Comparison of ENCODE assay signal across 24 cellular contexts in genomic region chr7:106867641-106868351, GRCh38. TPM values are rescaled to one million over a fixed set of nuclear protein-coding genes. Genes with fewer than 3 reads are reported as not detected.
A peak's percentile ranks its signal among the peaks of the same experiment; 100 is the strongest.
DNase-seq lines count a peak whose midpoint lies in the region; ATAC-seq and TF ChIP-seq lines count a peak whose summit lies in the region.
"Had no signal": no experiment of that assay in that cellular context is flagged by ENCODE, and none has a peak within 500 bp of the region (broad histone marks: within the 10 kb centered on the region; RNA-seq: fewer than 3 reads in every experiment).

No MANE protein-coding gene starts in this region.

- H3K9me3 ChIP-seq in right atrium auricular region (no peaks in the 10 kb centered on the region), mesenchymal stem cell (ENCODE audit: control insufficient read depth, low read length) (no peaks in the 10 kb centered on the region)
- H3K9me3 ChIP-seq: heart left ventricle, psoas muscle, tibial nerve had no signal

- H3K27ac ChIP-seq in right atrium auricular region (no peak overlapping the region), mesenchymal stem cell (ENCODE audit: low read length, poor library complexity, severe bottlenecking) (no peak overlapping the region)
- H3K27ac ChIP-seq: psoas muscle, tibial nerve had no signal

- H3K18ac ChIP-seq in mesenchymal stem cell (ENCODE audit: low read depth in 1 of 2, low read length in 2 of 2) = no peak overlapping the region

- intact Hi-C loops in left ventricle myocardium superior (cut with micrococcal nuclease) = no loop called here
- intact Hi-C loops in head of caudate nucleus (cut with DNase I) = no loop called here

- H3K4me3 Mint-ChIP-seq in T-cell = peak overlapping the region in 2 of 3 donors; percentile 90 to 91
- H3K4me3 Mint-ChIP-seq: WTC11 had no signal

- H3K4me1 Mint-ChIP-seq in T-cell = peaks cover 85 to 87% (median 86%) of the 10 kb centered on the region in 3 donors

- H3K27me3 ChIP-seq in right atrium auricular region = no peaks in the 10 kb centered on the region
- no peaks in the 10 kb centered on the region for H3K27me3 ChIP-seq in mesenchymal stem cell (ENCODE audit: control insufficient read depth in 1 of 2, insufficient read depth in 1 of 2, low read length in 2 of 2)
- H3K27me3 ChIP-seq: heart left ventricle, tibial nerve had no signal

- peak overlapping the region; percentile 7 for H4K91ac ChIP-seq in mesenchymal stem cell (ENCODE audit: low read length)

- TF ChIP-seq CTCF in right atrium auricular region (IDR thresholded peaks at IDR 0.05) = no peak

- H3K4me3 ChIP-seq in right atrium auricular region (no peak overlapping the region), mesenchymal stem cell (ENCODE audit: insufficient read depth in 1 of 2, low read depth in 1 of 2, low read length in 2 of 2) (no peak overlapping the region)
- H3K4me3 ChIP-seq: psoas muscle, tibial nerve had no signal

- H2BK120ac ChIP-seq in mesenchymal stem cell (ENCODE audit: low read depth, low read length) = no peak overlapping the region

- CTCF ChIA-PET in T-cell (lab: Charles Lee) = no interaction called here
- CTCF ChIA-PET in HEK293T (lab: Yijun Ruan, JAX) = no interaction called here

- no peaks in the 10 kb centered on the region for H3K9me3 Mint-ChIP-seq in T-cell

- POLR2A ChIA-PET in T-cell (lab: Charles Lee) = interaction anchor here in 1 of 2 donors (0.6 kb wide), 1 partner anchor 9 kb away, joined by 3 read pairs; no protein-coding TSS in a partner anchor
- POLR2A ChIA-PET in HEK293T (lab: Yijun Ruan, JAX) = no interaction called here

- no peak overlapping the region for H3K4me2 ChIP-seq in mesenchymal stem cell (ENCODE audit: low read length, poor library complexity, severe bottlenecking)

- no peaks in the 10 kb centered on the region for H3K27me3 Mint-ChIP-seq in T-cell

- H3K36me3 Mint-ChIP-seq in T-cell = peaks cover 54% of the 10 kb centered on the region
- H3K36me3 Mint-ChIP-seq: WTC11 had no signal

- H2BK5ac ChIP-seq in mesenchymal stem cell (ENCODE audit: low read depth, low read length, poor library complexity, severe bottlenecking) = no peak overlapping the region

- H2BK12ac ChIP-seq in mesenchymal stem cell (ENCODE audit: low read length in 2 of 2) = no peak overlapping the region

- H2AFZ ChIP-seq in mesenchymal stem cell (ENCODE audit: low read depth, low read length) = no peak overlapping the region

- 98% methylated on average over 54 of the region's 54 CpGs for WGBS in mesenchymal stem cell

- H3K23ac ChIP-seq in mesenchymal stem cell (ENCODE audit: low read length in 2 of 2) = no peak overlapping the region

- peak overlapping the region in 1 of 2 donors; percentile 3 for H3K27ac Mint-ChIP-seq in T-cell
- H3K27ac Mint-ChIP-seq: WTC11 had no signal

- peak; percentile 23 for DNase-seq in left ventricle myocardium superior
- DNase-seq in right atrium auricular region (ENCODE audit: low spot score) = no peak
- DNase-seq in T-cell = no peak
- no peak for DNase-seq in mesenchymal stem cell
- DNase-seq in head of caudate nucleus = no peak
- no peak for DNase-seq in HEK293T (ENCODE audit: extremely low spot score)
- DNase-seq in NCI-H1092 treated with DMSO at 0.1 percent for 48 hours (lab: John Stamatoyannopoulos, UW) = no peak
- DNase-seq: activated effector memory CD4-positive, alpha-beta T cell treated with Interleukin-2 at 50 U/mL for 16 hours; cerebellar nuclear complex; COR-L47; effector memory CD4-positive, alpha-beta T cell; HCEC 1CT; heart left ventricle; mammary epithelial cell; NCI-H2081; NCI-H524 treated with DMSO at 0.1 percent for 48 hours; SIG-M5; stimulated activated CD8-positive, alpha-beta memory T cell treated with anti-CD3 and anti-CD28 coated beads, Interleukin-4, amount 100 ng/mL, for 48 hours had no signal

- no peak overlapping the region for H3K9ac ChIP-seq in mesenchymal stem cell (ENCODE audit: low read length)

- peak overlapping the region in 1 of 2 experiments; percentile 15 for H3K4ac ChIP-seq in mesenchymal stem cell (ENCODE audit: low read depth in 1 of 2, low read length in 2 of 2)

- H3K4me1 ChIP-seq in right atrium auricular region = peaks cover 0 to 7% of the 10 kb centered on the region in 2 donors
- H3K4me1 ChIP-seq in mesenchymal stem cell (ENCODE audit: control insufficient read depth, insufficient read depth, low read depth, low read length) = no peaks in the 10 kb centered on the region
- H3K4me1 ChIP-seq: psoas muscle had no signal

- no peak overlapping the region for H2BK15ac ChIP-seq in mesenchymal stem cell (ENCODE audit: low read depth, poor library complexity, severe bottlenecking)

- H4K8ac ChIP-seq in mesenchymal stem cell (ENCODE audit: low read length) = peak overlapping the region; percentile 36

- no peaks in the 10 kb centered on the region for H3K36me3 ChIP-seq in right atrium auricular region
- peaks cover 0 to 3% of the 10 kb centered on the region in 2 experiments for H3K36me3 ChIP-seq in mesenchymal stem cell (ENCODE audit: control insufficient read depth in 1 of 2, insufficient read depth in 2 of 2, low read depth in 1 of 2, low read length in 2 of 2)

- no peak overlapping the region for H3K14ac ChIP-seq in mesenchymal stem cell (ENCODE audit: low read length in 2 of 2)

- H3K79me1 ChIP-seq in mesenchymal stem cell (replicated peaks; ENCODE audit: low read length, poor library complexity, severe bottlenecking) = no peaks in the 10 kb centered on the region

- no peak for ATAC-seq in left ventricle myocardium superior
- ATAC-seq in T-cell (replicated peaks in 1 of 4) = no peak
- ATAC-seq in HG03196 (IDR thresholded peaks at IDR 0.05; ENCODE audit: unreplicated experiment) = no peak
- ATAC-seq: heart left ventricle, psoas muscle, WTC11 had no signal

- no peak overlapping the region for H2AK5ac ChIP-seq in mesenchymal stem cell (ENCODE audit: low read length, severe bottlenecking)

TF ChIP-seq in HEK293T, 16 proteins besides CTCF, POLR2A, EP300 and RAD21:
- TF ChIP-seq BHLHE40 (IDR thresholded peaks at IDR 0.05; ENCODE audit: borderline replicate concordance) = no peak
- no peak for TF ChIP-seq CTBP1 (IDR thresholded peaks at IDR 0.05; ENCODE audit: borderline replicate concordance)
- TF ChIP-seq ELF4 (IDR thresholded peaks at IDR 0.05) = no peak
- no peak for TF ChIP-seq PKNOX1 (IDR thresholded peaks at IDR 0.05)
- no peak for TF ChIP-seq FOXA1 (IDR thresholded peaks at IDR 0.05)
- no peak for TF ChIP-seq ARNT (IDR thresholded peaks at IDR 0.05)
- no peak for TF ChIP-seq ZNF384 (IDR thresholded peaks at IDR 0.05)
- no peak for TF ChIP-seq HDGF (IDR thresholded peaks at IDR 0.05; ENCODE audit: borderline replicate concordance)
- no peak for TF ChIP-seq L3MBTL2 (conservative IDR thresholded peaks at IDR 0.05)
- TF ChIP-seq LEF1 (IDR thresholded peaks at IDR 0.05; ENCODE audit: borderline replicate concordance) = no peak
- TF ChIP-seq SUZ12 (IDR thresholded peaks at IDR 0.05) = no peak
- no peak for TF ChIP-seq FOXM1 (IDR thresholded peaks at IDR 0.05; ENCODE audit: borderline replicate concordance)

RNA-seq across cellular contexts. Expression of gene PIK3CG, which starts 2.7 kb away (rescaled TPM):
- total RNA-seq in left ventricle myocardium superior = 2.3 TPM
- 1 to 10 TPM in 1 of 2 donors, under 1 TPM in 1; 0.82 to 3.0 TPM for total RNA-seq in right atrium auricular region
- total RNA-seq in T-cell = 10 to 100 TPM; 27.8 to 33.7 (median 28.4) TPM
- 5.1 TPM for polyA plus RNA-seq in mesenchymal stem cell (2013, experiment 1 of 2)
- 5.3 TPM for polyA plus RNA-seq in mesenchymal stem cell (2013, experiment 2 of 2)
- total RNA-seq: fibroblast of lung, mammary epithelial cell had no signal
- polyA plus RNA-seq: mammary epithelial cell, neural cell had no signal
